ENCODE assay signal across 8 cellular contexts in genomic region chr3:111577798-111578685, GRCh38. TPM values are rescaled to one million over a fixed set of nuclear protein-coding genes. Genes with fewer than 3 reads are reported as not detected.
DNase-seq lines count a peak whose midpoint lies in the region; ATAC-seq, FAIRE-seq and TF ChIP-seq lines count a peak whose summit lies in the region.

No MANE protein-coding gene starts in this region.

- no peaks in the 10 kb centered on the region for H4K20me1 ChIP-seq in keratinocyte (ENCODE audit: control insufficient read depth, extremely low read depth, insufficient read depth, low read length)

- no peaks in the 10 kb centered on the region for H3K9me1 ChIP-seq in keratinocyte (ENCODE audit: control insufficient read depth, extremely low read depth, insufficient read depth, low read length)

- H3K4me1 ChIP-seq in keratinocyte (ENCODE audit: control insufficient read depth, extremely low read depth, insufficient read depth, low read length) = peaks cover 29% of the 10 kb centered on the region

- FAIRE-seq in keratinocyte (lab: Jason Lieb, UNC) = peak; percentile 95

- H3K4me3 ChIP-seq in keratinocyte (ENCODE audit: control insufficient read depth in 2 of 3, extremely low read depth in 1 of 3, insufficient read depth in 2 of 3, low read depth in 1 of 3, low read length in 3 of 3) = no peak overlapping the region

- DNase-seq in Ammon's horn (ENCODE audit: low spot score) = peak; percentile 20
- peak; percentile 1 for DNase-seq in NCI-H1436 treated with DMSO at 0.1 percent for 48 hours (lab: John Stamatoyannopoulos, UW)
- DNase-seq in keratinocyte (ENCODE audit: low read depth, low spot score) = no peak
- no peak for DNase-seq in cerebellum (ENCODE audit: low spot score)
- DNase-seq in stimulated activated naive CD4-positive, alpha-beta T cell treated with Interleukin-2 at 50 U/mL for 16 hours (lab: John Stamatoyannopoulos, UW) = no peak

- no peaks in the 10 kb centered on the region for H3K9me3 ChIP-seq in keratinocyte (ENCODE audit: control insufficient read depth, low read depth, low read length)

- peaks cover 37% of the 10 kb centered on the region for H3K36me3 Mint-ChIP-seq in activated naive CD8-positive, alpha-beta T cell

- H3K36me3 ChIP-seq in keratinocyte (ENCODE audit: control insufficient read depth in 2 of 2, extremely low read depth in 1 of 2, insufficient read depth in 2 of 2, low read length in 2 of 2) = no peaks in the 10 kb centered on the region

- H3K9ac ChIP-seq in keratinocyte (ENCODE audit: control insufficient read depth, extremely low read depth, insufficient read depth, low read length) = no peak overlapping the region

- H3K27me3 Mint-ChIP-seq in activated naive CD8-positive, alpha-beta T cell = no peaks in the 10 kb centered on the region

- no peak overlapping the region for H2AFZ ChIP-seq in keratinocyte (ENCODE audit: control insufficient read depth, low read length)

- H3K27ac Mint-ChIP-seq in activated naive CD8-positive, alpha-beta T cell = peak overlapping the region; percentile 92

- peak overlapping the region; percentile 35 for H3K4me2 ChIP-seq in keratinocyte (ENCODE audit: control insufficient read depth, extremely low read depth, insufficient read depth, low read depth, low read length)

- peak; percentile 62 to 79 (median 66) for TF ChIP-seq CTCF in keratinocyte (optimal IDR thresholded peaks at IDR 0.05 in 1 of 3, IDR thresholded peaks at IDR 0.05 in 1 of 3, conservative IDR thresholded peaks at IDR 0.05 in 1 of 3; ENCODE audit: extremely low read depth in 1 of 3, insufficient read depth in 2 of 3, low read length in 3 of 3)

- peaks cover 5% of the 10 kb centered on the region for H3K9me3 Mint-ChIP-seq in activated naive CD8-positive, alpha-beta T cell (ENCODE audit: low read depth)

- peak overlapping the region; percentile 23 for H3K4me3 Mint-ChIP-seq in activated naive CD8-positive, alpha-beta T cell

- ATAC-seq in GM18499 (IDR thresholded peaks at IDR 0.05; ENCODE audit: insufficient read depth, unreplicated experiment) = peak; percentile 88
- ATAC-seq in HG02763 (IDR thresholded peaks at IDR 0.05; ENCODE audit: unreplicated experiment) = peak; percentile 93

- no peaks in the 10 kb centered on the region for H3K79me2 ChIP-seq in keratinocyte (ENCODE audit: control insufficient read depth, insufficient read depth, low read length)

- dilution Hi-C loops in keratinocyte (cut with MboI; ENCODE audit: extremely low pct_ligation_motif_present, low sequenced_read_pairs) = loop anchor here (25.0 kb wide), 1 partner anchor 109 kb away; no protein-coding TSS in a partner anchor

- peaks cover 84% of the 10 kb centered on the region for H3K4me1 Mint-ChIP-seq in activated naive CD8-positive, alpha-beta T cell (ENCODE audit: low read depth)

- H3K27me3 ChIP-seq in keratinocyte (ENCODE audit: control insufficient read depth, extremely low read depth, insufficient read depth, low read length) = no peaks in the 10 kb centered on the region

- H3K27ac ChIP-seq in keratinocyte (ENCODE audit: control insufficient read depth, insufficient read depth, low read length) = peak overlapping the region; percentile 22

RNA-seq across cellular contexts. Expression of gene ZBED2, which starts 17.1 kb away (rescaled TPM):
- 81.8 to 124 TPM (median 120 TPM) in 3 replicates for polyA plus RNA-seq in keratinocyte
- 15.2 TPM for polyA plus RNA-seq in keratinocyte (2011; ENCODE audit: low read depth)
- polyA plus RNA-seq in keratinocyte (2011; cell fraction: cytosol; rRNA removed) = 92.8 and 126 TPM in 2 replicates
- polyA plus RNA-seq in keratinocyte (2011; cell fraction: nucleus; rRNA removed) = 110 and 127 TPM in 2 replicates
- polyA plus RNA-seq in keratinocyte (2012; ENCODE audit: low replicate concordance) = 34.1 and 119 TPM in 2 replicates
- 42.4 to 73.9 TPM (median 48.8 TPM) in 3 replicates for polyA minus RNA-seq in keratinocyte
- polyA minus RNA-seq in keratinocyte (2011; cell fraction: cytosol; rRNA and poly(A)+ RNA removed) = 60.4 TPM
- 33.4 and 52.2 TPM in 2 replicates for polyA minus RNA-seq in keratinocyte (2011; cell fraction: nucleus; rRNA and poly(A)+ RNA removed)
- not detected for total RNA-seq in cerebellum

RNA-seq across cellular contexts. Expression of gene CD96, which starts 36.0 kb away (rescaled TPM):
- 0.08 to 0.14 TPM (median 0.13 TPM) in 3 replicates for polyA plus RNA-seq in keratinocyte
- not detected for polyA plus RNA-seq in keratinocyte (2011; ENCODE audit: low read depth)
- 0.06 and 0.21 TPM in 2 replicates for polyA plus RNA-seq in keratinocyte (2011; cell fraction: cytosol; rRNA removed)
- polyA plus RNA-seq in keratinocyte (2011; cell fraction: nucleus; rRNA removed) = 0.03 and 0.14 TPM in 2 replicates
- polyA plus RNA-seq in keratinocyte (2012; ENCODE audit: low replicate concordance) = 0.07 and 0.18 TPM in 2 replicates
- 0.10 TPM in 1 of 3 replicates, not detected in the others for polyA minus RNA-seq in keratinocyte
- not detected for polyA minus RNA-seq in keratinocyte (2011; cell fraction: cytosol; rRNA and poly(A)+ RNA removed)
- not detected in 2 replicates for polyA minus RNA-seq in keratinocyte (2011; cell fraction: nucleus; rRNA and poly(A)+ RNA removed)
- total RNA-seq in cerebellum = 0.36 TPM

Comparison
In these comparisons a context has a peak if more than half of its experiments do, and no peak if none do; other contexts are left out.
1. DNase-seq: peak in Ammon's horn (single experiment) and NCI-H1436 treated with DMSO at 0.1 percent for 48 hours (single experiment); none in keratinocyte (single experiment), cerebellum (single experiment) and stimulated activated naive CD4-positive, alpha-beta T cell treated with Interleukin-2 at 50 U/mL for 16 hours (single experiment).